1 cellular context compared by ENCODE assay signal in genomic region chr3:197749315-197749600, GRCh38.
TF ChIP-seq lines count a peak whose summit lies in the region.

No MANE protein-coding gene starts in this region.

TF ChIP-seq in HEK293, 187 proteins besides CTCF, POLR2A, EP300 and RAD21 (continued from another document):
- no peak for TF ChIP-seq ZNF513 (tag by site-specific recombination; IDR thresholded peaks at IDR 0.05)
- peak; percentile 96 for TF ChIP-seq ZNF335 (tag by site-specific recombination; conservative IDR thresholded peaks at IDR 0.05)
- peak; percentile 92 for TF ChIP-seq ZNF629 (tag by site-specific recombination; IDR thresholded peaks at IDR 0.05)
- peak; percentile 75 for TF ChIP-seq ZNF341 (tag by site-specific recombination; IDR thresholded peaks at IDR 0.05; ENCODE audit: low read depth)
- no peak for TF ChIP-seq ZNF138 (tag by site-specific recombination; IDR thresholded peaks at IDR 0.05; ENCODE audit: borderline replicate concordance)
- peak; percentile 91 for TF ChIP-seq ZNF394 (tag by site-specific recombination; IDR thresholded peaks at IDR 0.05; ENCODE audit: borderline replicate concordance)
- peak; percentile 61; the same call in 1 of the 2 replicates for TF ChIP-seq HIC1 (tag by site-specific recombination; IDR thresholded peaks at IDR 0.05)
- TF ChIP-seq ZNF398 (tag by site-specific recombination; IDR thresholded peaks at IDR 0.05) = peak; percentile 59
- TF ChIP-seq ZNF2 (tag by site-specific recombination; IDR thresholded peaks at IDR 0.05) = peak; percentile 60; the same call in 1 of the 2 replicates
- peak; percentile 85 for TF ChIP-seq ZFP37 (tag by site-specific recombination; IDR thresholded peaks at IDR 0.05)
- 0 out of 2 replicates have a peak, but pooled peaks have one; percentile 46 for TF ChIP-seq REPIN1 (tag by site-specific recombination; IDR thresholded peaks at IDR 0.05; ENCODE audit: low read depth)
- no peak for TF ChIP-seq KLF1 (tag by site-specific recombination; IDR thresholded peaks at IDR 0.05)
- peak; percentile 98 for TF ChIP-seq ZNF223 (tag by site-specific recombination; IDR thresholded peaks at IDR 0.05)
- peak; percentile 97 for TF ChIP-seq PRDM10 (tag by site-specific recombination; IDR thresholded peaks at IDR 0.05)
- 0 out of 2 replicates have a peak, but pooled peaks have one; percentile 25 for TF ChIP-seq ZSCAN30 (tag by site-specific recombination; IDR thresholded peaks at IDR 0.05)
- peak; percentile 39; the same call in 1 of the 2 replicates for TF ChIP-seq PRDM1 (tag by site-specific recombination; IDR thresholded peaks at IDR 0.05)
- TF ChIP-seq GLIS2 (tag by site-specific recombination; IDR thresholded peaks at IDR 0.05) = peak; percentile 90
- TF ChIP-seq ZNF600 (tag by site-specific recombination; IDR thresholded peaks at IDR 0.05) = peak; percentile 93
- TF ChIP-seq ZSCAN5A (tag by site-specific recombination; IDR thresholded peaks at IDR 0.05) = no peak
- TF ChIP-seq ZBTB21 (tag by site-specific recombination; IDR thresholded peaks at IDR 0.05) = peak; percentile 67; the same call in 1 of the 2 replicates
- TF ChIP-seq ZNF449 (tag by site-specific recombination; IDR thresholded peaks at IDR 0.05) = no peak
- peak; percentile 55; the same call in 1 of the 2 replicates for TF ChIP-seq ZNF610 (tag by site-specific recombination; IDR thresholded peaks at IDR 0.05; ENCODE audit: borderline replicate concordance)
